In the genomic region with DNA sequence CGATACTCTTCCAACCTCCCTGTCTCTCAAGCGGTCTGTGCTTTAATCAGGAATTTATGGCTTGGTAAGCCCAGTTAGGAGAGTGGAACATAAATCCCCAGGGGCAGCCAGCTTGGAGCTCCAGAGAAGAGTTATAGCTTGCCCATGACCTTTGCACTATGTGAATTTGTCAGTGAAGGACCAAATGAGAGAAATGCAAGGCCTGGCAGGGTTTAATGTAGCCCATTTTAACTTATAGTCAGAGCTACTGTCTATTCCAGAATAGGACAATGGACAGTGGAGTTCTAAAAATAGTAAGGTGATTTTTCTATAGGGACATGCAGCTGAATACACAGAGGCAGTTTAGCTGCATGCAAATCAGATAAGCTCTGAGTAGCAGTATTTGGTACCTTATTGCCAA, we compare ENCODE assay signal across 11 cellular contexts.
A peak's percentile ranks its signal among the peaks of the same experiment; 100 is the strongest.
DNase-seq lines count a peak whose midpoint lies in the region; ATAC-seq and TF ChIP-seq lines count a peak whose summit lies in the region.
"Had no signal": no experiment of that assay in that cellular context is flagged by ENCODE, and none has a peak within 500 bp of the region (broad histone marks: within the 10 kb centered on the region; RNA-seq: fewer than 3 reads in every experiment).

No MANE protein-coding gene starts in this region.

- ATAC-seq in GM18511 (IDR thresholded peaks at IDR 0.05; ENCODE audit: unreplicated experiment) (no peak), esophagus mucosa (no peak)

- no peaks in the 10 kb centered on the region for H3K79me2 ChIP-seq in fibroblast of lung (ENCODE audit: control insufficient read depth, insufficient read depth, low read length)

- no peak overlapping the region for H3K9ac ChIP-seq in fibroblast of lung (ENCODE audit: insufficient read depth, low read length)

- peaks cover 30% of the 10 kb centered on the region for H3K4me1 ChIP-seq in fibroblast of lung (ENCODE audit: control insufficient read depth, extremely low read depth, insufficient read depth, low read length)

- H3K4me3 ChIP-seq in fibroblast of lung (replicated peaks in 1 of 4; ENCODE audit: control extremely low read depth in 1 of 4, insufficient read depth in 1 of 4, low read depth in 3 of 4, low read length in 4 of 4): no peak overlapping the region

- no peaks in the 10 kb centered on the region for H3K27me3 ChIP-seq in fibroblast of lung (ENCODE audit: control insufficient read depth, insufficient read depth, low read length)

- H3K27ac ChIP-seq in fibroblast of lung (ENCODE audit: insufficient read depth, low read length): peak overlapping the region; percentile 82

- no peak for TF ChIP-seq CTCF in fibroblast of lung (conservative IDR thresholded peaks at IDR 0.05 in 1 of 2, IDR thresholded peaks at IDR 0.05 in 1 of 2; ENCODE audit: low read depth in 1 of 2, low read length in 2 of 2)

- H2AFZ ChIP-seq in fibroblast of lung (ENCODE audit: low read length): no peak overlapping the region

- no peaks in the 10 kb centered on the region for H4K20me1 ChIP-seq in fibroblast of lung (ENCODE audit: control insufficient read depth, extremely low read depth, insufficient read depth, low read length)

- no peak overlapping the region for H3K4me2 ChIP-seq in fibroblast of lung (ENCODE audit: extremely low read depth, insufficient read depth, low read length)

- DNase-seq in DMS153 treated with DMSO at 0.1 percent for 48 hours (lab: John Stamatoyannopoulos, UW; ENCODE audit: unreplicated experiment) (peak; percentile 13), RPMI7951 (ENCODE audit: low read depth) (peak; percentile 28), fibroblast of lung (ENCODE audit: low read depth in 2 of 2) (peak; percentile 21 to 30), renal cortical epithelial cell (ENCODE audit: low read depth) (peak; percentile 26), NCI-H2029 (lab: John Stamatoyannopoulos, UW) (no peak)
- DNase-seq in activated CD4-positive, CD25-positive, alpha-beta regulatory T cell treated with anti-CD3 and anti-CD28 coated beads, Interleukin-2, amount 50 U/mL, for 72 hours: no peak
- DNase-seq: activated CD4-positive, alpha-beta T cell treated with anti-CD3 and anti-CD28 coated beads, Interleukin-2, amount 50 U/mL, for 1 hour; CD4-positive, CD25-positive, alpha-beta regulatory T cell; NCI-H2081 treated with DMSO at 0.1 percent for 48 hours had no signal

- no peaks in the 10 kb centered on the region for H3K9me3 ChIP-seq in fibroblast of lung (ENCODE audit: control insufficient read depth, insufficient read depth, low read depth, low read length)

- no peaks in the 10 kb centered on the region for H3K36me3 ChIP-seq in fibroblast of lung (ENCODE audit: control insufficient read depth, insufficient read depth, low read length)

Comparison
In these comparisons a context has a peak if more than half of its experiments do, and no peak if none do; other contexts are left out.
1. DNase-seq: peak in DMS153 treated with DMSO at 0.1 percent for 48 hours (single experiment), RPMI7951 (single experiment), fibroblast of lung (2 of 2) and renal cortical epithelial cell (single experiment); none in NCI-H2029 (single experiment) and activated CD4-positive, CD25-positive, alpha-beta regulatory T cell treated with anti-CD3 and anti-CD28 coated beads, Interleukin-2, amount 50 U/mL, for 72 hours (single experiment).